ENCODE assay signal across 7 cellular contexts in genomic region chr10:103443475-103444185, GRCh38. TPM values are rescaled to one million over a fixed set of nuclear protein-coding genes. Genes with fewer than 3 reads are reported as not detected.
DNase-seq lines count a peak whose midpoint lies in the region; ATAC-seq and TF ChIP-seq lines count a peak whose summit lies in the region.
"Had no signal": no experiment of that assay in that cellular context is flagged by ENCODE, and none has a peak within 500 bp of the region (broad histone marks: within the 10 kb centered on the region; RNA-seq: fewer than 3 reads in every experiment).

No MANE protein-coding gene starts in this region.

- no peak for DNase-seq in activated naive CD4-positive, alpha-beta T cell treated with anti-CD3 and anti-CD28 coated beads, Interleukin-2, amount 50 U/mL, for 72 hours (ENCODE audit: low spot score in 2 of 2)
- no peak for DNase-seq in activated naive CD4-positive, alpha-beta T cell treated with anti-CD3 and anti-CD28 coated beads, Interleukin-2, amount 50 U/mL, for 16 hours
- DNase-seq in type B pancreatic cell (ENCODE audit: extremely low spot score, unreplicated experiment) (no peak), SHP77 (lab: John Stamatoyannopoulos, UW) (no peak)
- DNase-seq: activated CD4-positive, alpha-beta T cell treated with anti-CD3 and anti-CD28 coated beads for 4 hours; substantia nigra had no signal

- TF ChIP-seq CTCF in type B pancreatic cell (conservative IDR thresholded peaks at IDR 0.05): no peak

- H3K4me1 Mint-ChIP-seq in type B pancreatic cell (ENCODE audit: unreplicated experiment): no peaks in the 10 kb centered on the region

- no peaks in the 10 kb centered on the region for H3K27me3 Mint-ChIP-seq in type B pancreatic cell

- peak overlapping the region; percentile 74 to 88 for H3K27ac Mint-ChIP-seq in activated naive CD4-positive, alpha-beta T cell treated with anti-CD3 and anti-CD28 coated beads, Interleukin-2, amount 50 U/mL, for 72 hours
- H3K27ac Mint-ChIP-seq in type B pancreatic cell: peak overlapping the region; percentile 55

- no peak overlapping the region for H3K4me3 Mint-ChIP-seq in type B pancreatic cell

- peak in 1 of 2 donors; percentile 20 for ATAC-seq in activated naive CD4-positive, alpha-beta T cell treated with anti-CD3 and anti-CD28 coated beads, Interleukin-2, amount 50 U/mL, for 72 hours

- peaks cover 10 to 15% of the 10 kb centered on the region in 2 donors for H3K36me3 Mint-ChIP-seq in activated naive CD4-positive, alpha-beta T cell treated with anti-CD3 and anti-CD28 coated beads, Interleukin-2, amount 50 U/mL, for 72 hours
- H3K36me3 Mint-ChIP-seq in type B pancreatic cell: peaks cover 21% of the 10 kb centered on the region

- H3K9me3 Mint-ChIP-seq in activated naive CD4-positive, alpha-beta T cell treated with anti-CD3 and anti-CD28 coated beads, Interleukin-2, amount 50 U/mL, for 72 hours: no peaks in the 10 kb centered on the region
- H3K9me3 Mint-ChIP-seq in type B pancreatic cell: no peaks in the 10 kb centered on the region

RNA-seq across cellular contexts. Expression of gene CALHM2, which starts 8.5 kb away (rescaled TPM):
- 10 to 100 TPM in 1 of 2 donors, 1 to 10 TPM in 1; 9.1 to 13.5 TPM for total RNA-seq in activated naive CD4-positive, alpha-beta T cell treated with anti-CD3 and anti-CD28 coated beads, Interleukin-2, amount 50 U/mL, for 72 hours
- 3.5 and 27.8 TPM in 2 replicates for total RNA-seq in type B pancreatic cell (ENCODE audit: low replicate concordance)

RNA-seq across cellular contexts. Expression of gene CALHM1, which starts 15.1 kb away (rescaled TPM):
- not detected for total RNA-seq in activated naive CD4-positive, alpha-beta T cell treated with anti-CD3 and anti-CD28 coated beads, Interleukin-2, amount 50 U/mL, for 72 hours
- 0.17 TPM in 1 of 2 replicates, not detected in the other for total RNA-seq in type B pancreatic cell (ENCODE audit: low replicate concordance)
- total RNA-seq: right cardiac atrium had no signal

RNA-seq across cellular contexts. Expression of gene CALHM3, which starts 35.4 kb away (rescaled TPM):
- not detected for total RNA-seq in activated naive CD4-positive, alpha-beta T cell treated with anti-CD3 and anti-CD28 coated beads, Interleukin-2, amount 50 U/mL, for 72 hours
- 3.3 and 20.3 TPM in 2 replicates for total RNA-seq in type B pancreatic cell (ENCODE audit: low replicate concordance)
- total RNA-seq: right cardiac atrium had no signal

RNA-seq across cellular contexts. Expression of gene PDCD11, which starts 47.2 kb away (rescaled TPM):
- total RNA-seq in activated naive CD4-positive, alpha-beta T cell treated with anti-CD3 and anti-CD28 coated beads, Interleukin-2, amount 50 U/mL, for 72 hours: 10 to 100 TPM; 49.6 to 62.2 TPM
- 46.3 and 53.2 TPM in 2 replicates for total RNA-seq in type B pancreatic cell (ENCODE audit: low replicate concordance)

RNA-seq across cellular contexts. Expression of gene ATP5MK, which starts 47.4 kb away (rescaled TPM):
- 100 to 1,000 TPM; 382 to 465 TPM for total RNA-seq in activated naive CD4-positive, alpha-beta T cell treated with anti-CD3 and anti-CD28 coated beads, Interleukin-2, amount 50 U/mL, for 72 hours
- 300 and 424 TPM in 2 replicates for total RNA-seq in type B pancreatic cell (ENCODE audit: low replicate concordance)
